Comparison of ENCODE assay signal across 22 cellular contexts in the genomic region with DNA sequence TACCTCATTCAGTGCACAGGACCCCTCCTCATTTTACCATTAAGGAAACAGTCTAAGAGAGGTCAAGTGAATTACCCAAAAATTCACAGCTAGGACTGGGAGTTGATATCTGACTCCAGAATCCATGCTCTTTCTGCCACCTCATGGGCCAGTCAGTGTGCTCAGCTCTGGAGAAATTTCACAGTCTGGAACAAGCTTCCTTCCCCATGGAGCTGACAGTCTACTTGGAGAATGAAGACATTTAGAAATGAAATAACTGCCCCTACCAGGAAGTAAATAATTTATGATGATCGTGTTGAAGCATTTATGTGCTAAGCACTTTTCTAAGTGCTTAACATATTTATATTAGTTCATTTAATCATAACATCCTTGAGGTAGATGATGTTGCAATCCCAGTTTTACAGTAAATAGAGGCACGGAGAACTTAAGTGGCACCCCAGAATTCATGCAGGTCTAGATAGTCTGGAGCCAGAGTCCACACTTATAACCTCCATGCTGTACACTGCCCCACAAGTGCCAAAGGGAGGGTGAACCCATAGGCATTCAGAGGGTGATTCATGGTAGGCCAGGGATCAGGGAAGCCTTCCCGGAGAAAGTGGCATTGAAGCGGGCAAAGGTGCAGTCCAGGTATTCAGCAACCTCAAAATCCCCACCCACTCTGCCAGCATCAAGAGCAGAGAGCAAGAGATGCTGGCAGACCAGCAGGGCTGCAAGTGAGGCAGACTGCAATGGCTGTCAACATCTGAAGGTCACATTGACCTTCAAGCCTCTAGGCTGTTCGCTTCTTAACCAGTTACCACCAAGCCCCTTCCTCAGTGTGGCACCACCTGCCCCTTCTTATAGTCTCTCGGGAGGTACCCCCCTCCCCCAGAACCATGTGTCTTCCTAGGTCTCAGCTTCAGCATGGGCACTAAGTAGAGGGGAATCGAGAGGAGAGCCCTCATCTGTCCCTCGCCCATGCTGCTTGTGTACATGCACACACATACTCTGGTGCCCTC. TPM values are rescaled to one million over a fixed set of nuclear protein-coding genes. Genes with fewer than 3 reads are reported as not detected.
DNase-seq lines count a peak whose midpoint lies in the region; ATAC-seq, FAIRE-seq and TF ChIP-seq lines count a peak whose summit lies in the region.
"Had no signal": no experiment of that assay in that cellular context is flagged by ENCODE, and none has a peak within 500 bp of the region (broad histone marks: within the 10 kb centered on the region; RNA-seq: fewer than 3 reads in every experiment).

No MANE protein-coding gene starts in this region.

- H3K14ac ChIP-seq in IMR-90 (replicated peaks; ENCODE audit: low read depth, low read length) = no peak overlapping the region

- no peaks in the 10 kb centered on the region for H3K9me3 Mint-ChIP-seq in activated CD4-positive, alpha-beta T cell treated with anti-CD3 and anti-CD28 coated beads, Interleukin-2, amount 10 ng/mL, durations not matched to agents 7 days and 5 days
- H3K9me3 Mint-ChIP-seq: CD4-positive, CD25-positive, alpha-beta regulatory T cell had no signal

- intact Hi-C loops in IMR-90 (cut with micrococcal nuclease) (no loop called here), posterior vena cava (cut with DNase I) (no loop called here)

- H3K4me3 Mint-ChIP-seq in activated CD4-positive, alpha-beta T cell treated with anti-CD3 and anti-CD28 coated beads, Interleukin-2, amount 10 ng/mL, durations not matched to agents 7 days and 5 days = no peak overlapping the region

- TF ChIP-seq POLR2A in GM12891 (IDR thresholded peaks at IDR 0.05; ENCODE audit: low read depth, low read length) (no peak), IMR-90 (IDR thresholded peaks at IDR 0.05; ENCODE audit: low read depth, low read length) (no peak)

- 0 out of 2 replicates have a peak overlapping the region, but pooled peaks have one; percentile 20 for H3K23ac ChIP-seq in IMR-90 (ENCODE audit: low read depth, low read length)

- no peaks in the 10 kb centered on the region for H3K27me3 Mint-ChIP-seq in activated CD4-positive, alpha-beta T cell treated with anti-CD3 and anti-CD28 coated beads, Interleukin-2, amount 10 ng/mL, durations not matched to agents 7 days and 5 days
- H3K27me3 Mint-ChIP-seq: CD4-positive, CD25-positive, alpha-beta regulatory T cell had no signal

- H3K18ac ChIP-seq in IMR-90 (ENCODE audit: low read depth, low read length) = no peak overlapping the region

- CTCF ChIA-PET in IMR-90 (lab: Yijun Ruan, JAX) = interaction anchor here (1.1 kb wide), 1 partner anchor 10 kb away, joined by 3 read pairs; no protein-coding TSS in a partner anchor
- CTCF ChIA-PET in RWPE1 (lab: Yijun Ruan, JAX) = no interaction called here
- CTCF ChIA-PET in activated CD4-positive, alpha-beta T cell treated with anti-CD3 and anti-CD28 coated beads, Interleukin-2, amount 10 ng/mL, durations not matched to agents 7 days and 5 days (lab: Charles Lee) = interaction anchor here (1.1 kb wide), 1 partner anchor 11 kb away, joined by 3 read pairs; no protein-coding TSS in a partner anchor

- no peaks in the 10 kb centered on the region for H3K27me3 ChIP-seq in IMR-90 (ENCODE audit: control insufficient read depth, insufficient read depth, low read length)
- H3K27me3 ChIP-seq: Peyer's patch, SJCRH30 had no signal

- no peaks in the 10 kb centered on the region for H3K9me3 ChIP-seq in IMR-90 (ENCODE audit: control insufficient read depth, insufficient read depth, low read length)
- H3K9me3 ChIP-seq: Peyer's patch, SJCRH30 had no signal

- no peak overlapping the region for H3K9ac ChIP-seq in IMR-90 (ENCODE audit: low read depth, low read length)

- no CpG with 5 or more reads among the region's 8 CpGs for WGBS in IMR-90 (ENCODE audit: extremely low coverage in 2 of 2, insufficient read length in 1 of 2), 2 experiments

- H3K36me3 Mint-ChIP-seq in activated CD4-positive, alpha-beta T cell treated with anti-CD3 and anti-CD28 coated beads, Interleukin-2, amount 10 ng/mL, durations not matched to agents 7 days and 5 days (ENCODE audit: low read depth) = peaks cover 3% of the 10 kb centered on the region

- peak; percentile 40 for FAIRE-seq in GM12891 (lab: Jason Lieb, UNC)
- FAIRE-seq: GM12892, GM18507, H1 had no signal

- DNase-seq in GM12891 (ENCODE audit: insufficient read length, low spot score) = no peak
- no peak for DNase-seq in IMR-90
- peak; percentile 6 for DNase-seq in fibroblast of villous mesenchyme (ENCODE audit: low read depth)
- peak; percentile 13 for DNase-seq in posterior vena cava (ENCODE audit: low spot score)
- no peak for DNase-seq in RWPE1 (ENCODE audit: low spot score)
- DNase-seq in activated CD4-positive, alpha-beta T cell treated with anti-CD3 and anti-CD28 coated beads, Interleukin-2, amount 10 ng/mL, durations not matched to agents 7 days and 5 days = no peak
- DNase-seq: CD4-positive, CD25-positive, alpha-beta regulatory T cell; COR-L47; DMS79 treated with DMSO at 0.1 percent for 48 hours; Kasumi-1; NCI-H1694; NCI-H446; NCI-H526; Peyer's patch; SJCRH30 had no signal

- H3K4me2 ChIP-seq in IMR-90 (ENCODE audit: low read depth, low read length) = no peak overlapping the region

- H4K5ac ChIP-seq in IMR-90 (ENCODE audit: low read depth, low read length) = no peak overlapping the region

- H3K79me1 ChIP-seq in IMR-90 (ENCODE audit: low read depth in 1 of 2, low read length in 2 of 2) = peaks cover 21 to 50% of the 10 kb centered on the region in 2 experiments

- H3K27ac ChIP-seq in IMR-90 (ENCODE audit: insufficient read depth, low read length) (no peak overlapping the region), RWPE1 (no peak overlapping the region)
- H3K27ac ChIP-seq: Peyer's patch, SJCRH30 had no signal

- no peak overlapping the region for H3K56ac ChIP-seq in IMR-90 (ENCODE audit: extremely low read depth, insufficient read depth, low read length)

- in situ Hi-C loops in IMR-90 (cut with MboI; ENCODE audit: low sequenced_read_pairs) = loop anchor here (25.0 kb wide), 1 partner anchor 357 kb away; no protein-coding TSS in a partner anchor

- POLR2A ChIA-PET in IMR-90 (lab: Charles Lee; ENCODE audit: unreplicated experiment) = no interaction called here
- POLR2A ChIA-PET in RWPE1 (lab: Yijun Ruan, JAX; ENCODE audit: low non-redundant PET) = no interaction called here
- POLR2A ChIA-PET in activated CD4-positive, alpha-beta T cell treated with anti-CD3 and anti-CD28 coated beads, Interleukin-2, amount 10 ng/mL, durations not matched to agents 7 days and 5 days (lab: Charles Lee) = no interaction called here

- no peak overlapping the region for H3K27ac Mint-ChIP-seq in activated CD4-positive, alpha-beta T cell treated with anti-CD3 and anti-CD28 coated beads, Interleukin-2, amount 10 ng/mL, durations not matched to agents 7 days and 5 days
- H3K27ac Mint-ChIP-seq: CD4-positive, CD25-positive, alpha-beta regulatory T cell had no signal

- ATAC-seq in IMR-90 (ENCODE audit: low read depth) (peak; percentile 58), GM19467 (IDR thresholded peaks at IDR 0.05; ENCODE audit: unreplicated experiment) (no peak)
- ATAC-seq: HCT116 had no signal

- no peak overlapping the region for H2BK5ac ChIP-seq in IMR-90 (ENCODE audit: low read depth, low read length, poor library complexity, severe bottlenecking)

- peaks cover 40% of the 10 kb centered on the region for H4K20me1 ChIP-seq in IMR-90 (ENCODE audit: insufficient read depth, low read length)

- no peak overlapping the region for H2AFZ ChIP-seq in IMR-90 (replicated peaks; ENCODE audit: low read length, poor library complexity)

- H3K4ac ChIP-seq in IMR-90 (ENCODE audit: low read depth, low read length) = no peak overlapping the region

- no peak overlapping the region for H2AK9ac ChIP-seq in IMR-90 (replicated peaks; ENCODE audit: low read depth, low read length, poor library complexity)

- peaks cover 33% of the 10 kb centered on the region for H3K9me1 ChIP-seq in IMR-90 (ENCODE audit: insufficient read depth, low read length)

- H2AK5ac ChIP-seq in IMR-90 (ENCODE audit: low read depth, low read length) = no peak overlapping the region

- no peak for TF ChIP-seq RAD21 in IMR-90 (IDR thresholded peaks at IDR 0.05; ENCODE audit: low read length)

- H4K91ac ChIP-seq in IMR-90 (ENCODE audit: insufficient read depth, low read depth, low read length) = no peak overlapping the region; the same call in 1 of the 2 replicates

- H2BK120ac ChIP-seq in IMR-90 (ENCODE audit: low read depth, low read length) = no peak overlapping the region

- H3K4me1 ChIP-seq in IMR-90 (ENCODE audit: control insufficient read depth, insufficient read depth, low read length) = peaks cover 5% of the 10 kb centered on the region; the same call in 1 of the 2 replicates
- H3K4me1 ChIP-seq: Peyer's patch had no signal

- no peak overlapping the region for H4K8ac ChIP-seq in IMR-90 (ENCODE audit: low read depth in 2 of 2, low read length in 2 of 2)

- H3K4me1 Mint-ChIP-seq in activated CD4-positive, alpha-beta T cell treated with anti-CD3 and anti-CD28 coated beads, Interleukin-2, amount 10 ng/mL, durations not matched to agents 7 days and 5 days = peaks cover 25% of the 10 kb centered on the region

- H2BK15ac ChIP-seq in IMR-90 (ENCODE audit: low read depth, low read length) = no peak overlapping the region; the same call in 2 of the 3 replicates

- TF ChIP-seq CTCF in IMR-90 (conservative IDR thresholded peaks at IDR 0.05; ENCODE audit: low read depth, low read length) = no peak
- TF ChIP-seq CTCF in fibroblast of villous mesenchyme (IDR thresholded peaks at IDR 0.05; ENCODE audit: insufficient read depth, low read depth, low read length) = no peak
- TF ChIP-seq CTCF in RWPE1 (conservative IDR thresholded peaks at IDR 0.05; ENCODE audit: low read depth) = no peak

- dilution Hi-C loops in IMR-90 (cut with HindIII; ENCODE audit: low sequenced_read_pairs, unreplicated experiment) = no loop called here

- BruUV-seq in IMR-90 (replicated peaks; lab: Mats Ljungman, UMichigan) = no TSS peak

- H2BK20ac ChIP-seq in IMR-90 (ENCODE audit: low read depth, low read length) = no peak overlapping the region

- H3K36me3 ChIP-seq in IMR-90 (ENCODE audit: control insufficient read depth, insufficient read depth, low read length) = peaks cover 10% of the 10 kb centered on the region
- H3K36me3 ChIP-seq: Peyer's patch, SJCRH30 had no signal

- H3K4me3 ChIP-seq in IMR-90 (ENCODE audit: insufficient read depth, low read depth, low read length) (no peak overlapping the region), fibroblast of villous mesenchyme (ENCODE audit: low read depth, low read length) (no peak overlapping the region)
- H3K4me3 ChIP-seq: Peyer's patch, SJCRH30 had no signal

TF ChIP-seq in GM12891, 5 proteins besides CTCF, POLR2A, EP300 and RAD21 (continues in another document):
- TF ChIP-seq SPI1 (IDR thresholded peaks at IDR 0.05; ENCODE audit: low read depth, low read length) = no peak

RNA-seq across cellular contexts. Expression of a gene that starts 38.4 kb away (rescaled TPM):
- 0.06 TPM for polyA plus RNA-seq in GM12891 (2012; ENCODE audit: low read depth, missing spikeins)
- total RNA-seq in IMR-90 (2012; rRNA removed) (0.54 and 0.56 TPM in 2 replicates), fibroblast of villous mesenchyme (under 0.01 TPM in 1 of 2 replicates, not detected in the other), posterior vena cava (1 to 10 TPM; 3.4 to 7.3 TPM)
- polyA plus RNA-seq in IMR-90 (2012; rRNA removed) = 0.55 and 0.69 TPM in 2 replicates
- 0.27 and 0.43 TPM in 2 replicates for polyA plus RNA-seq in IMR-90 (2012; cell fraction: cytosol; rRNA removed)
- 1.1 and 1.9 TPM in 2 replicates for polyA plus RNA-seq in IMR-90 (2012; cell fraction: nucleus; rRNA removed; ENCODE audit: low replicate concordance)
- total RNA-seq in activated CD4-positive, alpha-beta T cell treated with anti-CD3 and anti-CD28 coated beads, Interleukin-2, amount 10 ng/mL, durations not matched to agents 7 days and 5 days = not detected
- total RNA-seq: CD4-positive, CD25-positive, alpha-beta regulatory T cell; MCF 10A; OCI-LY7 had no signal

Comparison
In these comparisons a context has a peak if more than half of its experiments do, and no peak if none do; other contexts are left out.
1. DNase-seq: peak in fibroblast of villous mesenchyme (single experiment) and posterior vena cava (single experiment); none in GM12891 (single experiment), IMR-90 (single experiment), RWPE1 (single experiment) and activated CD4-positive, alpha-beta T cell treated with anti-CD3 and anti-CD28 coated beads, Interleukin-2, amount 10 ng/mL, durations not matched to agents 7 days and 5 days (single experiment).